In the genomic region with DNA sequence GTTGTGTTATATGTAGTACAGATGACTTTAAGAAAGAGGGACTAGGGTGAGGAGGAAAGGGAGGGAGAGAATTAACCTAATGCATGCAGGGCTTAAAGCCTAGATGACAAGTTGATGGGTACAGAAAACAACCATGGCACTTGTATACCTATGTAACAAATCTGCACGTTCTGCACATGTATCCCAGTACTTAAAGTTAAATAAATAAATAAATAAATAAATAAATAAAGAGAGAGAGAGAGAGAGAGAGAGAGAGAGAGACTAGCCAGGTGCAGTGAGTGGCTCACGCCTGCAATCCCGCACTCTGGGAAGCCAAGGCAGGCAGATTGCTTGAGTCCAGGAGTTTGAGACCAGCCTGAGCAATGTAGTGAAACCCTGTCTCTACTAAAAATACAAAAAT, we compare ENCODE assay signal across 27 cellular contexts.
"Had no signal": no experiment of that assay in that cellular context is flagged by ENCODE, and none has a peak within 500 bp of the region (broad histone marks: within the 10 kb centered on the region; RNA-seq: fewer than 3 reads in every experiment).

No MANE protein-coding gene starts in this region.

- H3K4me1 ChIP-seq: stomach, suprapubic skin, testis, thyroid gland, upper lobe of left lung, upper lobe of right lung, uterus, vagina had no signal

- ATAC-seq: stimulated activated effector memory CD8-positive, alpha-beta T cell treated with anti-CD3 and anti-CD28 coated beads, Interleukin-12 subunit alpha, Interleukin-12 subunit beta, amount 100 ng/mL, for 72 hours; stimulated activated memory B cell treated with anti-CD40 and anti-IgM and Interleukin-4, amounts not matched to agents 10 μg/mL and 1 μg/mL and 100 μg/mL, for 72 hours; stimulated activated naive B cell treated with anti-CD40 and anti-IgM and Interleukin-4, amounts not matched to agents 10 μg/mL and 1 μg/mL and 100 μg/mL, for 72 hours; stimulated activated naive CD8-positive, alpha-beta T cell treated with anti-CD3 and anti-CD28 coated beads, Interleukin-15, amount 100 ng/mL, for 72 hours; stimulated activated naive CD8-positive, alpha-beta T cell treated with anti-CD3 and anti-CD28 coated beads, Interleukin-15, Interleukin-2, amounts not matched to agents 100 U/mL and 50 U/mL, for 24 hours; upper lobe of right lung had no signal

- H3K27ac ChIP-seq: stomach, suprapubic skin, testis, thoracic aorta, thyroid gland, tibial artery, transverse colon, upper lobe of left lung, upper lobe of right lung had no signal

- H3K36me3 ChIP-seq: stomach, suprapubic skin, thoracic aorta, thyroid gland, tibial artery, tibial nerve, transverse colon, upper lobe of left lung, upper lobe of right lung, uterus, vagina had no signal

- H3K9me3 ChIP-seq: stomach, suprapubic skin, testis, thoracic aorta, thyroid gland, transverse colon, upper lobe of left lung, upper lobe of right lung, uterus, vagina had no signal

- H3K4me3 ChIP-seq: stomach, suprapubic skin, testis, thoracic aorta, thyroid gland, tibial artery, tibial nerve, transverse colon, upper lobe of left lung, upper lobe of right lung, uterus, vagina had no signal

- DNase-seq: stimulated activated CD4-positive, alpha-beta T cell treated with anti-CD3 and anti-CD28 coated beads, Interleukin-2, amount 100 ng/mL, for 48 hours; stimulated activated CD4-positive, alpha-beta T cell treated with anti-CD3 and anti-CD28 coated beads, Interleukin-4, amount 100 ng/mL, for 1 hour; stimulated activated CD4-positive, alpha-beta T cell treated with anti-CD3 and anti-CD28 coated beads, Interleukin-4, amount 100 ng/mL, for 24 hours; stimulated activated CD4-positive, alpha-beta T cell treated with anti-CD3 and anti-CD28 coated beads, Interleukin-4, amount 100 ng/mL, for 4 hours; stimulated activated CD8-positive, alpha-beta memory T cell treated with anti-CD3 and anti-CD28 coated beads, Interleukin-4, amount 100 ng/mL, for 48 hours; stimulated activated naive B cell treated with anti-CD40 and anti-IgM and Interleukin-4, amounts not matched to agents 10 μg/mL and 1 μg/mL and 100 μg/mL, for 72 hours; stimulated activated naive CD4-positive, alpha-beta T cell; stimulated activated naive CD4-positive, alpha-beta T cell treated with Interleukin-2 at 50 U/mL for 16 hours; stimulated activated naive CD8-positive, alpha-beta T cell treated with anti-CD3 and anti-CD28 coated beads, Interleukin-15, amount 100 ng/mL, for 72 hours; stimulated activated naive CD8-positive, alpha-beta T cell treated with anti-CD3 and anti-CD28 coated beads, Interleukin-15, Interleukin-2, amounts not matched to agents 100 U/mL and 50 U/mL, for 24 hours; stomach; substantia nigra; testis; thyroid gland; tibial artery; transverse colon; trophoblast cell; upper lobe of left lung; upper lobe of right lung; uterus had no signal

- H3K27me3 ChIP-seq: stomach, suprapubic skin, testis, thyroid gland, tibial artery, tibial nerve, transverse colon, upper lobe of left lung, upper lobe of right lung, uterus, vagina had no signal

- FAIRE-seq: urothelium cell line had no signal
